ENCODE assay signal across 12 cellular contexts in genomic region chr9:99445377-99445891, GRCh38.
DNase-seq lines count a peak whose midpoint lies in the region; ATAC-seq and TF ChIP-seq lines count a peak whose summit lies in the region.
"Had no signal": no experiment of that assay in that cellular context is flagged by ENCODE, and none has a peak within 500 bp of the region (broad histone marks: within the 10 kb centered on the region; RNA-seq: fewer than 3 reads in every experiment).

No MANE protein-coding gene starts in this region.

- H3K27me3 ChIP-seq in foreskin keratinocyte: no peaks in the 10 kb centered on the region
- H3K27me3 ChIP-seq: neutrophil had no signal

- H3K4me1 ChIP-seq in foreskin keratinocyte: no peaks in the 10 kb centered on the region

- DNase-seq in ELR (ENCODE audit: low read depth) (peak; percentile 96), foreskin keratinocyte (peak; percentile 79 to 88), renal cortical epithelial cell (ENCODE audit: low read depth) (peak; percentile 88), SKM-1 (lab: John Stamatoyannopoulos, UW; ENCODE audit: unreplicated experiment) (no peak), NCI-H1048 (lab: John Stamatoyannopoulos, UW) (no peak)
- DNase-seq: activated T-cell treated with anti-CD3 and anti-CD28 coated beads, Interleukin-2, amount 50 U/mL, for 4 hours; DMS79; glutamatergic neuron had no signal

- no peak for TF ChIP-seq CTCF in foreskin keratinocyte (conservative IDR thresholded peaks at IDR 0.05)

- peak; percentile 97 for ATAC-seq in SK-N-SH treated with all-trans-retinoic acid at 6 μM for 48 hours
- peak; percentile 96 for ATAC-seq in foreskin keratinocyte
- no peak for ATAC-seq in HG02852 (IDR thresholded peaks at IDR 0.05; ENCODE audit: unreplicated experiment)
- ATAC-seq in HG03571 (IDR thresholded peaks at IDR 0.05; ENCODE audit: unreplicated experiment): no peak
- ATAC-seq: activated T-cell treated with anti-CD3 and anti-CD28 coated beads, Interleukin-2, amount 50 U/mL, for 4 hours had no signal

- H3K27ac ChIP-seq in foreskin keratinocyte: no peak overlapping the region
- H3K27ac ChIP-seq: neutrophil had no signal

TF ChIP-seq in SK-N-SH treated with all-trans-retinoic acid at 6 μM for 48 hours, 23 proteins besides CTCF, POLR2A, EP300 and RAD21:
- TF ChIP-seq RARB (CRISPR knock-in tag; IDR thresholded peaks at IDR 0.05) (peak; percentile 16; the same call in 1 of the 2 replicates), ZNF565 (CRISPR knock-in tag; conservative IDR thresholded peaks at IDR 0.05; ENCODE audit: low read depth) (no peak), ZC3H10 (CRISPR knock-in tag; IDR thresholded peaks at IDR 0.05) (0 out of 2 replicates have a peak, but pooled peaks have one; percentile 36), ZFP3 (CRISPR knock-in tag; IDR thresholded peaks at IDR 0.05) (no peak), ISL1 (CRISPR knock-in tag; IDR thresholded peaks at IDR 0.05) (peak; percentile 42; the same call in 1 of the 2 replicates)
- TF ChIP-seq, protein P1, sequence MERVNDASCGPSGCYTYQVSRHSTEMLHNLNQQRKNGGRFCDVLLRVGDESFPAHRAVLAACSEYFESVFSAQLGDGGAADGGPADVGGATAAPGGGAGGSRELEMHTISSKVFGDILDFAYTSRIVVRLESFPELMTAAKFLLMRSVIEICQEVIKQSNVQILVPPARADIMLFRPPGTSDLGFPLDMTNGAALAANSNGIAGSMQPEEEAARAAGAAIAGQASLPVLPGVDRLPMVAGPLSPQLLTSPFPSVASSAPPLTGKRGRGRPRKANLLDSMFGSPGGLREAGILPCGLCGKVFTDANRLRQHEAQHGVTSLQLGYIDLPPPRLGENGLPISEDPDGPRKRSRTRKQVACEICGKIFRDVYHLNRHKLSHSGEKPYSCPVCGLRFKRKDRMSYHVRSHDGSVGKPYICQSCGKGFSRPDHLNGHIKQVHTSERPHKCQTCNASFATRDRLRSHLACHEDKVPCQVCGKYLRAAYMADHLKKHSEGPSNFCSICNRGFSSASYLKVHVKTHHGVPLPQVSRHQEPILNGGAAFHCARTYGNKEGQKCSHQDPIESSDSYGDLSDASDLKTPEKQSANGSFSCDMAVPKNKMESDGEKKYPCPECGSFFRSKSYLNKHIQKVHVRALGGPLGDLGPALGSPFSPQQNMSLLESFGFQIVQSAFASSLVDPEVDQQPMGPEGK (CRISPR knock-in tag; IDR thresholded peaks at IDR 0.05; ENCODE audit: borderline replicate concordance): 0 out of 2 replicates have a peak, but pooled peaks have one; percentile 37

Comparison
In these comparisons a context has a peak if more than half of its experiments do, and no peak if none do; other contexts are left out.
1. DNase-seq: peak in ELR (single experiment), foreskin keratinocyte (2 of 2) and renal cortical epithelial cell (single experiment); none in SKM-1 (single experiment) and NCI-H1048 (single experiment).
2. ATAC-seq: peak in SK-N-SH treated with all-trans-retinoic acid at 6 μM for 48 hours (single experiment) and foreskin keratinocyte (single experiment); none in HG02852 (single experiment) and HG03571 (single experiment).